In the genomic region with DNA sequence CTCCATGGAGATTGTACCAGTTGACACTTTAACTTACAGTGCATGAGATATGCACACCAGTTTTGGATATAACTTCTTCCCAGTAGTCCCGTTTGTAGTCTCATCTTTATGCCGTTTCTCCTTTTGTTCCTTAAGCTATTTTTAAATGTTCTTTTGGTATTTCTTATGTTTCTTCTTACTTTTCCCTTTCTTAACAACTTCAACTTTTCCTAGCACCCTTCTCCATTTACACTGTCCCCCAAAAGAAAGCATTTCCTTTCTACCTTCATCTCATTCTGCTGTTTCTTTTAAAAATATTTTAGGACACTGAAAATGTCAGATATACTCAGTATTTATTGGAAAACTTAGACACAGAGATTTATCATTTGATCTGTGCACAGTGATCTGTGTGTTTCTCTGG, we compare ENCODE assay signal across 1 cellular context.
TF ChIP-seq lines count a peak whose summit lies in the region.

No MANE protein-coding gene starts in this region.

TF ChIP-seq in WTC11, 78 proteins besides CTCF, POLR2A, EP300 and RAD21 (continued from another document):
- TF ChIP-seq, protein P1, sequence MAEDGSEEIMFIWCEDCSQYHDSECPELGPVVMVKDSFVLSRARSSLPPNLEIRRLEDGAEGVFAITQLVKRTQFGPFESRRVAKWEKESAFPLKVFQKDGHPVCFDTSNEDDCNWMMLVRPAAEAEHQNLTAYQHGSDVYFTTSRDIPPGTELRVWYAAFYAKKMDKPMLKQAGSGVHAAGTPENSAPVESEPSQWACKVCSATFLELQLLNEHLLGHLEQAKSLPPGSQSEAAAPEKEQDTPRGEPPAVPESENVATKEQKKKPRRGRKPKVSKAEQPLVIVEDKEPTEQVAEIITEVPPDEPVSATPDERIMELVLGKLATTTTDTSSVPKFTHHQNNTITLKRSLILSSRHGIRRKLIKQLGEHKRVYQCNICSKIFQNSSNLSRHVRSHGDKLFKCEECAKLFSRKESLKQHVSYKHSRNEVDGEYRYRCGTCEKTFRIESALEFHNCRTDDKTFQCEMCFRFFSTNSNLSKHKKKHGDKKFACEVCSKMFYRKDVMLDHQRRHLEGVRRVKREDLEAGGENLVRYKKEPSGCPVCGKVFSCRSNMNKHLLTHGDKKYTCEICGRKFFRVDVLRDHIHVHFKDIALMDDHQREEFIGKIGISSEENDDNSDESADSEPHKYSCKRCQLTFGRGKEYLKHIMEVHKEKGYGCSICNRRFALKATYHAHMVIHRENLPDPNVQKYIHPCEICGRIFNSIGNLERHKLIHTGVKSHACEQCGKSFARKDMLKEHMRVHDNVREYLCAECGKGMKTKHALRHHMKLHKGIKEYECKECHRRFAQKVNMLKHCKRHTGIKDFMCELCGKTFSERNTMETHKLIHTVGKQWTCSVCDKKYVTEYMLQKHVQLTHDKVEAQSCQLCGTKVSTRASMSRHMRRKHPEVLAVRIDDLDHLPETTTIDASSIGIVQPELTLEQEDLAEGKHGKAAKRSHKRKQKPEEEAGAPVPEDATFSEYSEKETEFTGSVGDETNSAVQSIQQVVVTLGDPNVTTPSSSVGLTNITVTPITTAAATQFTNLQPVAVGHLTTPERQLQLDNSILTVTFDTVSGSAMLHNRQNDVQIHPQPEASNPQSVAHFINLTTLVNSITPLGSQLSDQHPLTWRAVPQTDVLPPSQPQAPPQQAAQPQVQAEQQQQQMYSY (CRISPR knock-in tag; IDR thresholded peaks at IDR 0.05), result no peak
- TF ChIP-seq PRRX2 (CRISPR knock-in tag; IDR thresholded peaks at IDR 0.05) (no peak), NR1H2 (CRISPR knock-in tag; IDR thresholded peaks at IDR 0.05) (no peak), ZNF219 (CRISPR knock-in tag; IDR thresholded peaks at IDR 0.05; ENCODE audit: borderline replicate concordance) (no peak), RELA (CRISPR knock-in tag; IDR thresholded peaks at IDR 0.05; ENCODE audit: borderline replicate concordance) (no peak)
- TF ChIP-seq, protein P2, sequence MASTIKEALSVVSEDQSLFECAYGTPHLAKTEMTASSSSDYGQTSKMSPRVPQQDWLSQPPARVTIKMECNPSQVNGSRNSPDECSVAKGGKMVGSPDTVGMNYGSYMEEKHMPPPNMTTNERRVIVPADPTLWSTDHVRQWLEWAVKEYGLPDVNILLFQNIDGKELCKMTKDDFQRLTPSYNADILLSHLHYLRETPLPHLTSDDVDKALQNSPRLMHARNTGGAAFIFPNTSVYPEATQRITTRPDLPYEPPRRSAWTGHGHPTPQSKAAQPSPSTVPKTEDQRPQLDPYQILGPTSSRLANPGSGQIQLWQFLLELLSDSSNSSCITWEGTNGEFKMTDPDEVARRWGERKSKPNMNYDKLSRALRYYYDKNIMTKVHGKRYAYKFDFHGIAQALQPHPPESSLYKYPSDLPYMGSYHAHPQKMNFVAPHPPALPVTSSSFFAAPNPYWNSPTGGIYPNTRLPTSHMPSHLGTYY (CRISPR knock-in tag; IDR thresholded peaks at IDR 0.05), result no peak
